Comparison of ENCODE assay signal across 27 cellular contexts in genomic region chr5:94782376-94782775, GRCh38.
"Had no signal": no experiment of that assay in that cellular context is flagged by ENCODE, and none has a peak within 500 bp of the region (broad histone marks: within the 10 kb centered on the region; RNA-seq: fewer than 3 reads in every experiment).

No MANE protein-coding gene starts in this region.

- ATAC-seq: activated CD8-positive, alpha-beta T cell treated with anti-CD3 and anti-CD28 coated beads, Interleukin-2, amount 10 ng/mL, durations not matched to agents 7 days and 5 days; activated naive CD4-positive, alpha-beta T cell treated with anti-CD3 and anti-CD28 coated beads, Interleukin-2, amount 50 U/mL, for 72 hours; activated naive CD8-positive, alpha-beta T cell treated with anti-CD3 and anti-CD28 coated beads, Interleukin-2, amount 50 U/mL, for 24 hours; activated T-cell treated with anti-CD3 and anti-CD28 coated beads, Interleukin-2, amount 50 U/mL, for 4 hours; body of pancreas; K562; WTC11 had no signal

- H3K4me1 ChIP-seq: ascending aorta, body of pancreas, Peyer's patch had no signal

- H3K4me3 ChIP-seq: ascending aorta, body of pancreas, coronary artery, K562, Peyer's patch had no signal

- H3K9me3 ChIP-seq: ascending aorta, body of pancreas, Peyer's patch had no signal

- DNase-seq: activated CD4-positive, alpha-beta T cell treated with anti-CD3 and anti-CD28 coated beads for 48 hours; activated CD4-positive, alpha-beta T cell treated with anti-CD3 and anti-CD28 coated beads, Interleukin-2, amount 50 U/mL, for 4 hours; activated CD4-positive, CD25-positive, alpha-beta regulatory T cell treated with anti-CD3 and anti-CD28 coated beads, Interleukin-2, amount 50 U/mL, for 72 hours; activated CD8-positive, alpha-beta memory T cell treated with anti-CD3 and anti-CD28 coated beads, Interleukin-2, amount 50 U/mL, for 48 hours; activated CD8-positive, alpha-beta T cell treated with anti-CD3 and anti-CD28 coated beads, Interleukin-2, amount 10 ng/mL, durations not matched to agents 7 days and 5 days; activated effector memory CD4-positive, alpha-beta T cell treated with anti-CD3 and anti-CD28 coated beads, Interleukin-2, amount 50 U/mL, for 16 hours; activated naive CD4-positive, alpha-beta T cell treated with Interleukin-2 at 50 U/mL for 16 hours; activated naive CD8-positive, alpha-beta T cell treated with anti-CD3 and anti-CD28 coated beads, Interleukin-2, amount 50 U/mL, for 24 hours; activated T-cell treated with anti-CD3 and anti-CD28 coated beads, Interleukin-2, amount 50 U/mL, for 4 hours; amniotic stem cell; body of pancreas; central memory CD4-positive, alpha-beta T cell; Karpas-422; MM.1S; NCI-H1694; NCI-H2081; NCI-H510A; NCI-H774; NK-92 treated with Interleukin-12 subunit alpha and Interleukin-12 subunit beta, amount 100 ng/mL, for 24 hours; Peyer's patch; Right ventricle myocardium superior had no signal

- H3K36me3 ChIP-seq: ascending aorta, Peyer's patch had no signal

- H3K27me3 ChIP-seq: ascending aorta, body of pancreas, Peyer's patch had no signal

- H3K27ac ChIP-seq: ascending aorta, body of pancreas, coronary artery, Peyer's patch, RWPE1 had no signal
